Comparison of ENCODE assay signal across 2 cellular contexts in genomic region chr11:124757320-124757719, GRCh38.
TF ChIP-seq lines count a peak whose summit lies in the region.

No MANE protein-coding gene starts in this region.

TF ChIP-seq in WTC11, 78 proteins besides CTCF, POLR2A, EP300 and RAD21 (continues in another document):
- no peak for TF ChIP-seq ZNF317 (CRISPR knock-in tag; IDR thresholded peaks at IDR 0.05; ENCODE audit: borderline replicate concordance, low read depth)
- TF ChIP-seq ZNF232 (CRISPR knock-in tag; IDR thresholded peaks at IDR 0.05) = no peak
- no peak for TF ChIP-seq CREB1 (CRISPR knock-in tag; IDR thresholded peaks at IDR 0.05)
- TF ChIP-seq FOXP4 (CRISPR knock-in tag; IDR thresholded peaks at IDR 0.05) = no peak
- TF ChIP-seq USF1 (CRISPR knock-in tag; IDR thresholded peaks at IDR 0.05) = no peak
- no peak for TF ChIP-seq IRF1 (CRISPR knock-in tag; IDR thresholded peaks at IDR 0.05)
- TF ChIP-seq FOXK1 (CRISPR knock-in tag; IDR thresholded peaks at IDR 0.05) = no peak
- no peak for TF ChIP-seq E2F5 (CRISPR knock-in tag; IDR thresholded peaks at IDR 0.05)
- TF ChIP-seq GTF2I (CRISPR knock-in tag; conservative IDR thresholded peaks at IDR 0.05) = no peak
- no peak for TF ChIP-seq NR2C2 (CRISPR knock-in tag; IDR thresholded peaks at IDR 0.05)
- no peak for TF ChIP-seq IRF2 (CRISPR knock-in tag; IDR thresholded peaks at IDR 0.05; ENCODE audit: borderline replicate concordance, low read depth)
- TF ChIP-seq FOXJ3 (CRISPR knock-in tag; IDR thresholded peaks at IDR 0.05; ENCODE audit: borderline replicate concordance) = no peak
- no peak for TF ChIP-seq NR1H2 (CRISPR knock-in tag; IDR thresholded peaks at IDR 0.05)
- no peak for TF ChIP-seq USF2 (CRISPR knock-in tag; IDR thresholded peaks at IDR 0.05)
- TF ChIP-seq MYBL2 (CRISPR knock-in tag; IDR thresholded peaks at IDR 0.05) = no peak
- TF ChIP-seq AFF4 (CRISPR knock-in tag; IDR thresholded peaks at IDR 0.05; ENCODE audit: borderline replicate concordance) = no peak
- TF ChIP-seq NFE2L1 (CRISPR knock-in tag; IDR thresholded peaks at IDR 0.05) = no peak
- no peak for TF ChIP-seq ELF4 (CRISPR knock-in tag; IDR thresholded peaks at IDR 0.05; ENCODE audit: low read depth)
- no peak for TF ChIP-seq OVOL2 (CRISPR knock-in tag; IDR thresholded peaks at IDR 0.05; ENCODE audit: borderline replicate concordance)

TF ChIP-seq in H1, 55 proteins besides CTCF, POLR2A, EP300 and RAD21:
- no peak for TF ChIP-seq CBX5 (IDR thresholded peaks at IDR 0.05; ENCODE audit: low read depth, low read length)
- no peak for TF ChIP-seq POU5F1 (IDR thresholded peaks at IDR 0.05; ENCODE audit: low read depth, low read length)
- no peak for TF ChIP-seq CTBP2 (IDR thresholded peaks at IDR 0.05; ENCODE audit: borderline replicate concordance, insufficient read depth, insufficient read length, low read length)
- TF ChIP-seq MAX (IDR thresholded peaks at IDR 0.05) = no peak
- TF ChIP-seq RNF2 (IDR thresholded peaks at IDR 0.05; ENCODE audit: borderline replicate concordance, low read depth, low read length, missing control alignments, poor library complexity, severe bottlenecking) = peak; percentile 15
TF ChIP-seq in H1: peak in this region for 1.
